In the genomic region with DNA sequence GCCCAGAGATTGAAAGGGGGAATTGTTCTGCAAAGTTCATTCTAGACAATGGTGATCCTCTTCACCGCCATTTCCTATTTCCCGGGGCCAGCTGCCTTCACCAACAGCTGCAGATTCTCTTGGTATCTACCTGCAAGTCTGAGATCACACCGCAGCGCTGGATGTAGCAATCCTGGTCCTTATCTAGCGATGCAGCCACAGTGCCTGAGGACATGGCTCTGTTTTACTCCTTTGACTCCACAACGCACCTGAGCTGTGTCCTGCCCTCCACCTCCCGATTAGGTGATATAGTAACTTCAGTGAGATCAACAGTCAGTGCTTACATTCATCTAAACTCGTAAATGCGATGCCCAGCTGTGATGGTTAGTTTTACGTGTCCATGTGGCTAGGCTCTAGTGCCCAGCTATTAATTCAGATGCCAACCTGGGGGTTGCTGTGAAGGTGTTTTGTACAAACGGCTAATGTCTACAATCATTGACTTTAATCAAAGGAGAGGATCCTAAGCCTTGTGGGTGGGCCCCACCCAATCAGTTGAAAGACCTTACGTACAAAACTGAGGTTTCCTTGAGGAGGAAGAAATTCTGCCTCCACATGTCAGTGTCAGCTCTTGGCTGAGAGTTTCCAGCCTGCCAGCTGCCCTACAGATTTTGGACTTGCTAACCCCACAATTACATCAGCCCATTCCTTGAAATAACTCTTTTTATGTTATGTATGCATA, we compare ENCODE assay signal across 27 cellular contexts.
"Had no signal": no experiment of that assay in that cellular context is flagged by ENCODE, and none has a peak within 500 bp of the region (broad histone marks: within the 10 kb centered on the region; RNA-seq: fewer than 3 reads in every experiment).

No MANE protein-coding gene starts in this region.

- H3K27ac ChIP-seq: breast epithelium, epithelial cell of prostate, spleen, thoracic aorta, upper lobe of right lung had no signal

- H3K9me3 Mint-ChIP-seq: naive thymus-derived CD8-positive, alpha-beta T cell; neural crest cell; T-helper 2 cell treated with Interferon-gamma antibody and Interleukin-4, amounts not matched to agents 5 μg/mL and 100 μg/mL, for 36 hours had no signal

- FAIRE-seq: endometrium, frontal cortex, islet of Langerhans had no signal

- H3K4me1 Mint-ChIP-seq: activated B cell treated with CpG ODN at 0.5 μM for 24 hours; naive thymus-derived CD8-positive, alpha-beta T cell had no signal

- H3K4me3 Mint-ChIP-seq: activated B cell treated with CpG ODN at 0.5 μM for 24 hours; naive thymus-derived CD8-positive, alpha-beta T cell; neural crest cell; T-helper 2 cell treated with Interferon-gamma antibody and Interleukin-4, amounts not matched to agents 5 μg/mL and 100 μg/mL, for 36 hours had no signal

- H3K36me3 Mint-ChIP-seq: naive thymus-derived CD8-positive, alpha-beta T cell had no signal

- H3K36me3 ChIP-seq: breast epithelium, spleen, thoracic aorta, upper lobe of right lung had no signal

- H3K27me3 ChIP-seq: breast epithelium, upper lobe of right lung had no signal

- H3K4me1 ChIP-seq: breast epithelium, upper lobe of right lung had no signal

- DNase-seq: activated B cell treated with CpG ODN at 0.5 μM for 24 hours; activated CD4-positive, alpha-beta T cell treated with anti-CD3 and anti-CD28 coated beads, Interleukin-2, amount 50 U/mL, for 4 hours; activated CD8-positive, alpha-beta memory T cell treated with anti-CD3 and anti-CD28 coated beads, Interleukin-2, amount 50 U/mL, for 4 hours; activated gamma-delta T cell; activated naive CD4-positive, alpha-beta T cell treated with anti-CD3 and anti-CD28 coated beads, Interleukin-2, amount 50 U/mL, for 16 hours; activated T-cell treated with anti-CD3 and anti-CD28 coated beads, Interleukin-2, amount 50 U/mL, for 1 hour; amygdala; central memory CD4-positive, alpha-beta T cell; dermis blood vessel endothelial cell; effector CD8-positive, alpha-beta T cell; mammary epithelial cell; naive thymus-derived CD8-positive, alpha-beta T cell; occipital lobe; right cardiac atrium; spleen; stimulated activated CD4-positive, alpha-beta T cell treated with anti-CD3 and anti-CD28 coated beads, Interleukin-2, amount 100 ng/mL, for 48 hours; stimulated activated naive CD8-positive, alpha-beta T cell treated with anti-CD3 and anti-CD28 coated beads, Interleukin-15, Interleukin-2, amounts not matched to agents 100 U/mL and 50 U/mL, for 24 hours; T-helper 1 cell; upper lobe of right lung had no signal

- ATAC-seq: naive thymus-derived CD8-positive, alpha-beta T cell; right cardiac atrium; stimulated activated naive CD8-positive, alpha-beta T cell treated with anti-CD3 and anti-CD28 coated beads, Interleukin-15, Interleukin-2, amounts not matched to agents 100 U/mL and 50 U/mL, for 24 hours; upper lobe of right lung had no signal

- H3K4me3 ChIP-seq: breast epithelium, spleen, thoracic aorta, upper lobe of right lung had no signal

- H3K9me3 ChIP-seq: breast epithelium, spleen, thoracic aorta, upper lobe of right lung had no signal

- H3K27ac Mint-ChIP-seq: activated B cell treated with CpG ODN at 0.5 μM for 24 hours; naive thymus-derived CD8-positive, alpha-beta T cell; T-helper 2 cell treated with Interferon-gamma antibody and Interleukin-4, amounts not matched to agents 5 μg/mL and 100 μg/mL, for 36 hours had no signal
